In genomic region chr1:12038356-12039140, GRCh38 we compare ENCODE assay signal across 1 cellular context.
TF ChIP-seq lines count a peak whose summit lies in the region.

No MANE protein-coding gene starts in this region.

TF ChIP-seq in K562, 482 proteins besides CTCF, POLR2A, EP300 and RAD21 (continued from another document and continues in another):
- TF ChIP-seq RNF219 (CRISPR knock-in tag; IDR thresholded peaks at IDR 0.05) (no peak), NR4A1 (CRISPR knock-in tag; IDR thresholded peaks at IDR 0.05) (no peak; the same call in 1 of the 2 replicates), NR4A1 (tag; IDR thresholded peaks at IDR 0.05) (peak; percentile 66), ZBTB26 (CRISPR knock-in tag; IDR thresholded peaks at IDR 0.05) (no peak), CBFB (CRISPR knock-in tag; IDR thresholded peaks at IDR 0.05) (no peak), PRDM10 (IDR thresholded peaks at IDR 0.05; ENCODE audit: partially characterized antibody) (no peak), CBX8 (IDR thresholded peaks at IDR 0.05; ENCODE audit: borderline replicate concordance, extremely low read depth, low read depth, low read length, poor library complexity, severe bottlenecking) (no peak), FOXA3 (CRISPR knock-in tag; conservative IDR thresholded peaks at IDR 0.05 in 1 of 2, IDR thresholded peaks at IDR 0.05 in 1 of 2) (no peak), STAT6 (CRISPR knock-in tag; IDR thresholded peaks at IDR 0.05) (peak; percentile 59; the same call in 1 of the 2 replicates), ZNF23 (CRISPR knock-in tag; IDR thresholded peaks at IDR 0.05) (no peak), FIP1L1 (IDR thresholded peaks at IDR 0.05; ENCODE audit: low read depth, low read length, poor library complexity, severe bottlenecking) (no peak), ZNF197 (CRISPR knock-in tag; IDR thresholded peaks at IDR 0.05; ENCODE audit: low read depth) (no peak), RNF2 (IDR thresholded peaks at IDR 0.05) (peak; percentile 92), DIDO1 (tag; IDR thresholded peaks at IDR 0.05; ENCODE audit: low read depth) (no peak), ETV1 (tag; conservative IDR thresholded peaks at IDR 0.05; ENCODE audit: low read depth) (peak; percentile 87), TEAD4 (IDR thresholded peaks at IDR 0.05; ENCODE audit: low read length) (peak; percentile 93), TEAD4 (CRISPR knock-in tag; IDR thresholded peaks at IDR 0.05; ENCODE audit: borderline replicate concordance) (no peak), ARID4B (CRISPR knock-in tag; IDR thresholded peaks at IDR 0.05) (no peak), MLX (CRISPR knock-in tag; conservative IDR thresholded peaks at IDR 0.05) (no peak), TCFL5 (CRISPR knock-in tag; conservative IDR thresholded peaks at IDR 0.05) (no peak), FOXK2 (conservative IDR thresholded peaks at IDR 0.05 in 1 of 2, IDR thresholded peaks at IDR 0.05 in 1 of 2; ENCODE audit: low read depth in 2 of 2) (no peak), ZNF436 (CRISPR knock-in tag; IDR thresholded peaks at IDR 0.05) (no peak), NFE2 (IDR thresholded peaks at IDR 0.05; ENCODE audit: low read depth) (peak; percentile 50), ILF3 (IDR thresholded peaks at IDR 0.05; ENCODE audit: borderline replicate concordance) (no peak), SMARCC2 (IDR thresholded peaks at IDR 0.05; ENCODE audit: low read depth) (no peak; the same call in 1 of the 2 replicates), KDM1A (IDR thresholded peaks at IDR 0.05) (peak; percentile 96 to 97), ZBTB49 (CRISPR knock-in tag; IDR thresholded peaks at IDR 0.05; ENCODE audit: borderline replicate concordance) (no peak), TAL1 (IDR thresholded peaks at IDR 0.05) (peak; percentile 87), ASH1L (IDR thresholded peaks at IDR 0.05; ENCODE audit: borderline replicate concordance, low read depth, partially characterized antibody) (no peak), POLR2H (tag; IDR thresholded peaks at IDR 0.05; ENCODE audit: low read depth) (no peak), ZNF239 (CRISPR knock-in tag; IDR thresholded peaks at IDR 0.05) (peak; percentile 57), LARP7 (IDR thresholded peaks at IDR 0.05) (no peak), SRSF3 (IDR thresholded peaks at IDR 0.05; ENCODE audit: insufficient read depth, low read length) (no peak), ZNF699 (CRISPR knock-in tag; IDR thresholded peaks at IDR 0.05; ENCODE audit: insufficient replicate concordance) (no peak), HNRNPLL (IDR thresholded peaks at IDR 0.05; ENCODE audit: low read depth, low read length, poor library complexity, severe bottlenecking) (no peak), ARID3A (IDR thresholded peaks at IDR 0.05; ENCODE audit: borderline replicate concordance, low read depth, low read length) (no peak), HIVEP1 (CRISPR knock-in tag; IDR thresholded peaks at IDR 0.05) (no peak), NEUROD1 (IDR thresholded peaks at IDR 0.05; ENCODE audit: borderline replicate concordance, low read depth, low read length, partially characterized antibody) (peak; percentile 54), NCOR1 (IDR thresholded peaks at IDR 0.05) (peak; percentile 91), MITF (IDR thresholded peaks at IDR 0.05) (peak; percentile 95), ZNF217 (CRISPR knock-in tag; IDR thresholded peaks at IDR 0.05) (no peak), ZNF143 (CRISPR knock-in tag; IDR thresholded peaks at IDR 0.05) (no peak), SETDB1 (IDR thresholded peaks at IDR 0.05; ENCODE audit: low read length) (no peak)
